Comparison of ENCODE assay signal across 9 cellular contexts in genomic region chr1:84698151-84698651, GRCh38. TPM values are rescaled to one million over a fixed set of nuclear protein-coding genes. Genes with fewer than 3 reads are reported as not detected.
A peak's percentile ranks its signal among the peaks of the same experiment; 100 is the strongest.
DNase-seq lines count a peak whose midpoint lies in the region; ATAC-seq and TF ChIP-seq lines count a peak whose summit lies in the region.
"Had no signal": no experiment of that assay in that cellular context is flagged by ENCODE, and none has a peak within 500 bp of the region (broad histone marks: within the 10 kb centered on the region; RNA-seq: fewer than 3 reads in every experiment).

No MANE protein-coding gene starts in this region.

- H3F3A ChIP-seq in PC-3 (ENCODE audit: low read length, unreplicated experiment) = no peaks in the 10 kb centered on the region

- CTCF ChIA-PET in PC-3 (lab: Charles Lee) = interaction anchor here (0.6 kb wide), 2 partner anchors 9 to 51 kb away, joined by 4 to 6 read pairs; no protein-coding TSS in a partner anchor

- H3K23ac ChIP-seq in trophoblast cell (ENCODE audit: low read length) = no peak overlapping the region

- peak overlapping the region; percentile 74 for H3K4me2 ChIP-seq in PC-3 (ENCODE audit: low read length)
- H3K4me2 ChIP-seq in trophoblast cell (ENCODE audit: low read length) = peak overlapping the region; percentile 40

- H3K36me3 ChIP-seq in PC-3 (ENCODE audit: low read depth, low read length) (no peaks in the 10 kb centered on the region), esophagus squamous epithelium (no peaks in the 10 kb centered on the region), trophoblast cell (ENCODE audit: control insufficient read depth in 1 of 2, insufficient read depth in 2 of 2, low read length in 2 of 2) (no peaks in the 10 kb centered on the region)

- 12% methylated on average over 1 of the region's 1 CpG for WGBS in esophagus squamous epithelium, 2 donors
- WGBS in trophoblast cell (ENCODE audit: extremely low coverage, insufficient coverage, insufficient read length) = no CpG with 5 or more reads among the region's 1 CpG

- no peak overlapping the region for H2AFZ ChIP-seq in PC-3 (ENCODE audit: low read length)
- H2AFZ ChIP-seq in trophoblast cell (ENCODE audit: insufficient read depth, low read length, poor library complexity) = no peak overlapping the region

- H4K20me1 ChIP-seq in PC-3 (ENCODE audit: low read length) = no peaks in the 10 kb centered on the region

- POLR2A ChIA-PET in PC-3 (lab: Charles Lee; ENCODE audit: unreplicated experiment) = interaction anchor here (0.6 kb wide), 1 partner anchor 29 kb away, joined by 4 read pairs; no protein-coding TSS in a partner anchor

- DNase-seq in DMS 273 treated with DMSO at 0.1 percent for 48 hours (lab: John Stamatoyannopoulos, UW) (peak; percentile 38), PC-3 (peak; percentile 46), esophagus squamous epithelium (lab: John Stamatoyannopoulos, UW) (no peak), trophoblast cell (no peak), germinal center (ENCODE audit: low spot score) (no peak), NCI-H146 (lab: John Stamatoyannopoulos, UW) (no peak)

- peak; percentile 86 for ATAC-seq in PC-3
- no peak for ATAC-seq in GM21825 (IDR thresholded peaks at IDR 0.05; ENCODE audit: unreplicated experiment)
- no peak for ATAC-seq in GM19023 (IDR thresholded peaks at IDR 0.05; ENCODE audit: unreplicated experiment)
- ATAC-seq: HepG2 had no signal

- H3K79me1 ChIP-seq in trophoblast cell (ENCODE audit: low read length) = peaks cover 2% of the 10 kb centered on the region

- H4K8ac ChIP-seq in trophoblast cell (ENCODE audit: low read depth, low read length) = no peak overlapping the region

- H3K14ac ChIP-seq in trophoblast cell (ENCODE audit: low read length) = no peak overlapping the region

- no peak overlapping the region for H2BK12ac ChIP-seq in trophoblast cell (ENCODE audit: low read length)

- no peaks in the 10 kb centered on the region for H3K9me2 ChIP-seq in PC-3 (replicated peaks; ENCODE audit: low read length)

- no peak overlapping the region for H3K18ac ChIP-seq in trophoblast cell (ENCODE audit: low read length)

- peak overlapping the region; percentile 73 for H3K27ac ChIP-seq in PC-3 (ENCODE audit: low read length)
- H3K27ac ChIP-seq in esophagus squamous epithelium = peak overlapping the region; percentile 70 to 81 (median 74)
- H3K27ac ChIP-seq in trophoblast cell (ENCODE audit: low read depth, low read length) = peak overlapping the region; percentile 83

- H4K12ac ChIP-seq in trophoblast cell (ENCODE audit: low read depth, low read length) = no peak overlapping the region

- no peak overlapping the region for H2BK120ac ChIP-seq in trophoblast cell (ENCODE audit: insufficient read depth, low read length, poor library complexity)

- H3K4me3 ChIP-seq in PC-3 (ENCODE audit: low read length) (peak overlapping the region; percentile 17; the same call in 1 of the 2 replicates), esophagus squamous epithelium (no peak overlapping the region), trophoblast cell (ENCODE audit: low read depth, low read length) (no peak overlapping the region)

- TF ChIP-seq CTCF in PC-3 (conservative IDR thresholded peaks at IDR 0.05; ENCODE audit: low read depth, low read length) (no peak), esophagus squamous epithelium (IDR thresholded peaks at IDR 0.05) (no peak)

- no peak overlapping the region for H4K91ac ChIP-seq in trophoblast cell (ENCODE audit: low read depth, low read length)

- H3K4ac ChIP-seq in trophoblast cell (ENCODE audit: low read depth, low read length) = no peak overlapping the region

- TF ChIP-seq POLR2A in esophagus squamous epithelium (IDR thresholded peaks at IDR 0.05) = no peak

- intact Hi-C loops in PC-3 (cut with micrococcal nuclease) (loop anchor here (1.0 to 10.0 kb wide), 4 partner anchors 8 to 137 kb away; partner anchors contain the start of gene SSX2IP), esophagus squamous epithelium (cut with DNase I) (no loop called here)

- H3K9ac ChIP-seq in PC-3 (ENCODE audit: low read length) (no peak overlapping the region), trophoblast cell (ENCODE audit: low read length) (no peak overlapping the region)

- no peak overlapping the region for H2AK5ac ChIP-seq in trophoblast cell (ENCODE audit: low read length)

- H3K4me1 ChIP-seq in PC-3 (ENCODE audit: insufficient read depth, low read length) (peaks cover 21% of the 10 kb centered on the region), esophagus squamous epithelium (peaks cover 8 to 49% (median 21%) of the 10 kb centered on the region in 3 donors), trophoblast cell (ENCODE audit: control insufficient read depth in 1 of 2, insufficient read depth in 2 of 2, low read length in 2 of 2) (peaks cover 0 to 9% of the 10 kb centered on the region in 2 experiments)

- H3K27me3 ChIP-seq in PC-3 (ENCODE audit: low read length) (no peaks in the 10 kb centered on the region), esophagus squamous epithelium (no peaks in the 10 kb centered on the region), trophoblast cell (ENCODE audit: insufficient read depth, low read length) (no peaks in the 10 kb centered on the region)

- H2BK5ac ChIP-seq in trophoblast cell (ENCODE audit: low read depth, low read length, poor library complexity) = no peak overlapping the region

- H3K9me3 ChIP-seq in PC-3 (ENCODE audit: low read length) = no peaks in the 10 kb centered on the region
- no peaks in the 10 kb centered on the region for H3K9me3 ChIP-seq in esophagus squamous epithelium
- no peaks in the 10 kb centered on the region for H3K9me3 ChIP-seq in trophoblast cell (ENCODE audit: insufficient read depth, low read depth, low read length)

- H3K79me2 ChIP-seq in PC-3 (ENCODE audit: low read length) (no peaks in the 10 kb centered on the region), trophoblast cell (ENCODE audit: control insufficient read depth, insufficient read depth, low read length, poor library complexity) (no peaks in the 10 kb centered on the region)

- BruUV-seq in PC-3 (replicated peaks; lab: Mats Ljungman, UMichigan) = no TSS peak

RNA-seq across cellular contexts. Expression of gene SSX2IP, which starts 7.9 kb away (rescaled TPM):
- total RNA-seq in PC-3 (2014; rRNA removed) = 22.8 and 28.0 TPM in 2 replicates
- 10 to 100 TPM in 1 of 4 donors, 1 to 10 TPM in 3; 6.5 to 13.4 (median 8.6) TPM for total RNA-seq in esophagus squamous epithelium
- 15.0 and 17.0 TPM in 2 replicates for polyA plus RNA-seq in trophoblast cell (2013)

Comparison
In these comparisons a context has a peak if more than half of its experiments do, and no peak if none do; other contexts are left out.
1. DNase-seq: peak in DMS 273 treated with DMSO at 0.1 percent for 48 hours (single experiment) and PC-3 (single experiment); none in esophagus squamous epithelium (single experiment), trophoblast cell (0 of 2), germinal center (single experiment) and NCI-H146 (single experiment).
2. Peak in every context shown above with its lines, with median percentiles within 50 percentile points of each other: H3K27ac ChIP-seq.